ENCODE assay signal across 22 cellular contexts in genomic region chr6:136873733-136874132, GRCh38. TPM values are rescaled to one million over a fixed set of nuclear protein-coding genes. Genes with fewer than 3 reads are reported as not detected.
A peak's percentile ranks its signal among the peaks of the same experiment; 100 is the strongest.
DNase-seq lines count a peak whose midpoint lies in the region; TF ChIP-seq lines count a peak whose summit lies in the region.
"Had no signal": no experiment of that assay in that cellular context is flagged by ENCODE, and none has a peak within 500 bp of the region (broad histone marks: within the 10 kb centered on the region; RNA-seq: fewer than 3 reads in every experiment).

No MANE protein-coding gene starts in this region.

- no peaks in the 10 kb centered on the region for H4K20me1 ChIP-seq in hepatocyte (ENCODE audit: insufficient read depth, poor library complexity, severe bottlenecking)

- H3K4me3 ChIP-seq in GM12865 (ENCODE audit: low read depth, low read length), result no peak overlapping the region
- H3K4me3 ChIP-seq in astrocyte of the spinal cord (ENCODE audit: low read depth, low read length), result no peak overlapping the region
- peak overlapping the region; percentile 17 for H3K4me3 ChIP-seq in hepatocyte
- H3K4me3 ChIP-seq: coronary artery, suprapubic skin had no signal

- H3K9me2 ChIP-seq in hepatocyte (replicated peaks; ENCODE audit: insufficient read depth), result no peaks in the 10 kb centered on the region

- TF ChIP-seq CTCF in GM12865 (IDR thresholded peaks at IDR 0.05; ENCODE audit: insufficient read depth, low read depth, low read length, missing control alignments) (no peak), astrocyte of the spinal cord (IDR thresholded peaks at IDR 0.05; ENCODE audit: low read depth, low read length) (no peak), hepatocyte (IDR thresholded peaks at IDR 0.05; ENCODE audit: poor library complexity) (no peak)

- DNase-seq in GM12865 (ENCODE audit: low read depth) (peak; percentile 3), HT-29 (ENCODE audit: low spot score) (peak; percentile 16), astrocyte of the spinal cord (ENCODE audit: low read depth, low spot score) (peak; percentile 32), hepatocyte (ENCODE audit: low spot score) (peak; percentile 6), NCI-H2081 (lab: John Stamatoyannopoulos, UW) (no peak), A172 (ENCODE audit: low spot score) (no peak), ecto neural progenitor cell (ENCODE audit: low spot score) (no peak), epidermal melanocyte (ENCODE audit: insufficient read length, low spot score) (no peak)
- DNase-seq: activated CD4-positive, alpha-beta T cell treated with anti-CD3 and anti-CD28 coated beads, Interleukin-2, amount 10 ng/mL, durations not matched to agents 7 days and 5 days; activated naive CD8-positive, alpha-beta T cell treated with anti-CD3 and anti-CD28 coated beads, Interleukin-2, amount 10 ng/mL, durations not matched to agents 7 days and 5 days; brain microvascular endothelial cell; COR-L47; mammary epithelial cell; NCI-H2029; NCI-H524 treated with DMSO at 0.1 percent for 48 hours; nucleus accumbens; SHP77 treated with DMSO at 0.1 percent for 48 hours; T-cell had no signal

- in situ Hi-C loops in astrocyte of the spinal cord (cut with HindIII; ENCODE audit: low sequenced_read_pairs), result no loop called here

- no peak overlapping the region for H3K27ac ChIP-seq in hepatocyte
- H3K27ac ChIP-seq: brain microvascular endothelial cell, coronary artery, suprapubic skin had no signal

- H3K4me2 ChIP-seq in hepatocyte, result no peak overlapping the region

- H3K4me1 ChIP-seq in hepatocyte (ENCODE audit: insufficient read depth), result no peaks in the 10 kb centered on the region
- H3K4me1 ChIP-seq: suprapubic skin had no signal

- H3K79me2 ChIP-seq in hepatocyte, result no peaks in the 10 kb centered on the region

- H3K36me3 ChIP-seq in hepatocyte (replicated peaks; ENCODE audit: insufficient read depth, low read depth), result no peaks in the 10 kb centered on the region
- H3K36me3 ChIP-seq: brain microvascular endothelial cell had no signal

- no peak overlapping the region for H2AFZ ChIP-seq in hepatocyte

- H3K9me3 ChIP-seq in hepatocyte (ENCODE audit: low read depth), result peaks cover 12% of the 10 kb centered on the region

- H3K27me3 ChIP-seq in hepatocyte, result no peaks in the 10 kb centered on the region
- H3K27me3 ChIP-seq: brain microvascular endothelial cell, suprapubic skin had no signal

- 95% methylated on average over 3 of the region's 3 CpGs for WGBS in hepatocyte (ENCODE audit: low lambda C conversion rate, missing lambda C conversion rate)

RNA-seq across cellular contexts. Expression of gene SLC35D3, which starts 48.4 kb away (rescaled TPM):
- 0.05 and 0.66 TPM in 2 replicates for total RNA-seq in HT-29 (2014; rRNA removed; shearing (Covaris generic))
- not detected in 2 replicates for total RNA-seq in hepatocyte
- polyA plus RNA-seq in hepatocyte, result 0.12 TPM in 1 of 2 replicates, not detected in the other
- total RNA-seq in A172 (2014; rRNA removed; shearing (Covaris generic)), result not detected in 2 replicates
- total RNA-seq: activated CD4-positive, alpha-beta T cell treated with anti-CD3 and anti-CD28 coated beads, Interleukin-2, amount 10 ng/mL, durations not matched to agents 7 days and 5 days; activated naive CD8-positive, alpha-beta T cell treated with anti-CD3 and anti-CD28 coated beads, Interleukin-2, amount 10 ng/mL, durations not matched to agents 7 days and 5 days; activated T-helper 2 cell treated with anti-CD3 and anti-CD28 coated beads, Interferon-gamma antibody, Interleukin-2, Interleukin-4, amounts not matched to agents 10 μg/mL and 5 μg/mL and 100 μg/mL, durations not matched to agents 14 hours and 24 hours and 36 hours; kidney epithelial cell; mammary epithelial cell; T-cell had no signal
- polyA plus RNA-seq: mammary epithelial cell had no signal

RNA-seq across cellular contexts. Expression of gene PEX7, which starts 51.3 kb away (rescaled TPM):
- 16.5 and 19.5 TPM in 2 replicates for total RNA-seq in HT-29 (2014; rRNA removed; shearing (Covaris generic))
- total RNA-seq in hepatocyte, result 15.6 and 19.5 TPM in 2 replicates
- 9.6 and 12.1 TPM in 2 replicates for polyA plus RNA-seq in hepatocyte
- total RNA-seq in A172 (2014; rRNA removed; shearing (Covaris generic)), result 9.4 and 11.6 TPM in 2 replicates

Comparison
In these comparisons a context has a peak if more than half of its experiments do, and no peak if none do; other contexts are left out.
1. DNase-seq: peak in GM12865 (single experiment), HT-29 (single experiment), astrocyte of the spinal cord (single experiment) and hepatocyte (single experiment); none in NCI-H2081 (0 of 2), A172 (single experiment), ecto neural progenitor cell (single experiment) and epidermal melanocyte (single experiment).